ENCODE assay signal across 16 cellular contexts in genomic region chrX:78997870-78998558, GRCh38. TPM values are rescaled to one million over a fixed set of nuclear protein-coding genes. Genes with fewer than 3 reads are reported as not detected.
DNase-seq lines count a peak whose midpoint lies in the region; ATAC-seq and TF ChIP-seq lines count a peak whose summit lies in the region.
"Had no signal": no experiment of that assay in that cellular context is flagged by ENCODE, and none has a peak within 500 bp of the region (broad histone marks: within the 10 kb centered on the region; RNA-seq: fewer than 3 reads in every experiment).

No MANE protein-coding gene starts in this region.

- no peaks in the 10 kb centered on the region for H3K9me3 Mint-ChIP-seq in CD8-positive, alpha-beta T cell
- no peaks in the 10 kb centered on the region for H3K9me3 Mint-ChIP-seq in activated CD8-positive, alpha-beta T cell treated with anti-CD3 and anti-CD28 coated beads, Interleukin-2, amount 10 ng/mL, durations not matched to agents 7 days and 5 days (ENCODE audit: insufficient read depth)
- no peaks in the 10 kb centered on the region for H3K9me3 Mint-ChIP-seq in effector memory CD8-positive, alpha-beta T cell

- H3K27ac ChIP-seq in CD8-positive, alpha-beta T cell (ENCODE audit: low read depth, low read length), result no peak overlapping the region
- no peak overlapping the region for H3K27ac ChIP-seq in MM.1S (ENCODE audit: low read length)

- no peak overlapping the region for H3K4me2 ChIP-seq in MM.1S (ENCODE audit: low read depth, low read length)
- H3K4me2 ChIP-seq: SK-N-SH had no signal

- H2AFZ ChIP-seq in MM.1S (ENCODE audit: low read length), result no peak overlapping the region

- no peaks in the 10 kb centered on the region for H3K4me1 ChIP-seq in CD8-positive, alpha-beta T cell (ENCODE audit: insufficient read depth, low read length)
- peaks cover 4% of the 10 kb centered on the region; the same call in 1 of the 2 replicates for H3K4me1 ChIP-seq in MM.1S (ENCODE audit: low read length)
- H3K4me1 ChIP-seq: HAP-1 had no signal

- H3K36me3 Mint-ChIP-seq in CD8-positive, alpha-beta T cell, result no peaks in the 10 kb centered on the region
- H3K36me3 Mint-ChIP-seq in activated CD8-positive, alpha-beta T cell treated with anti-CD3 and anti-CD28 coated beads, Interleukin-2, amount 10 ng/mL, durations not matched to agents 7 days and 5 days (ENCODE audit: low read depth), result peaks cover 4% of the 10 kb centered on the region
- no peaks in the 10 kb centered on the region for H3K36me3 Mint-ChIP-seq in effector memory CD8-positive, alpha-beta T cell (ENCODE audit: insufficient read depth)

- no peak overlapping the region for H3K4me3 ChIP-seq in CD8-positive, alpha-beta T cell (ENCODE audit: low read depth, low read length)
- H3K4me3 ChIP-seq in MM.1S (ENCODE audit: low read length) (no peak overlapping the region), H7 (ENCODE audit: insufficient read depth, low read depth, low read length) (no peak overlapping the region)
- H3K4me3 ChIP-seq: HAP-1 had no signal

- no peaks in the 10 kb centered on the region for H3K9me3 ChIP-seq in CD8-positive, alpha-beta T cell (ENCODE audit: low read length)
- no peaks in the 10 kb centered on the region for H3K9me3 ChIP-seq in MM.1S (replicated peaks; ENCODE audit: insufficient read depth, low read length)
- H3K9me3 ChIP-seq: HAP-1, SK-N-SH had no signal

- peak; percentile 49 for ATAC-seq in CD8-positive, alpha-beta T cell
- no peak for ATAC-seq in activated CD8-positive, alpha-beta T cell treated with anti-CD3 and anti-CD28 coated beads, Interleukin-2, amount 10 ng/mL, durations not matched to agents 7 days and 5 days
- ATAC-seq in effector memory CD8-positive, alpha-beta T cell (replicated peaks), result peak; percentile 86
- no peak for ATAC-seq in GM18873 (IDR thresholded peaks at IDR 0.05; ENCODE audit: low FRiP score, unreplicated experiment)

- TF ChIP-seq CTCF in CD8-positive, alpha-beta T cell (IDR thresholded peaks at IDR 0.05), result no peak
- TF ChIP-seq CTCF in MM.1S (IDR thresholded peaks at IDR 0.05; ENCODE audit: low read length), result no peak

- H3K36me3 ChIP-seq in CD8-positive, alpha-beta T cell (ENCODE audit: insufficient read depth, low read length), result no peaks in the 10 kb centered on the region
- H3K36me3 ChIP-seq in MM.1S (replicated peaks; ENCODE audit: insufficient read depth, low read length), result no peaks in the 10 kb centered on the region
- no peaks in the 10 kb centered on the region for H3K36me3 ChIP-seq in H7 (replicated peaks; ENCODE audit: control insufficient read depth, insufficient read depth, low read length)
- H3K36me3 ChIP-seq: HAP-1 had no signal

- H3K4me1 Mint-ChIP-seq in CD8-positive, alpha-beta T cell (ENCODE audit: low read depth), result peaks cover 7% of the 10 kb centered on the region
- peaks cover 13% of the 10 kb centered on the region for H3K4me1 Mint-ChIP-seq in activated CD8-positive, alpha-beta T cell treated with anti-CD3 and anti-CD28 coated beads, Interleukin-2, amount 10 ng/mL, durations not matched to agents 7 days and 5 days (ENCODE audit: low read depth)
- peaks cover 4 to 9% of the 10 kb centered on the region in 2 donors for H3K4me1 Mint-ChIP-seq in effector memory CD8-positive, alpha-beta T cell (ENCODE audit: low read depth in 2 of 2)

- CTCF ChIA-PET in CD8-positive, alpha-beta T cell (lab: Charles Lee), result no interaction called here
- CTCF ChIA-PET in activated CD8-positive, alpha-beta T cell treated with anti-CD3 and anti-CD28 coated beads, Interleukin-2, amount 10 ng/mL, durations not matched to agents 7 days and 5 days (lab: Charles Lee), result no interaction called here

- no peak overlapping the region for H3K27ac Mint-ChIP-seq in CD8-positive, alpha-beta T cell
- H3K27ac Mint-ChIP-seq in activated CD8-positive, alpha-beta T cell treated with anti-CD3 and anti-CD28 coated beads, Interleukin-2, amount 10 ng/mL, durations not matched to agents 7 days and 5 days, result no peak overlapping the region
- H3K27ac Mint-ChIP-seq in effector memory CD8-positive, alpha-beta T cell, result no peak overlapping the region

- H3K27me3 Mint-ChIP-seq in CD8-positive, alpha-beta T cell (ENCODE audit: low read depth), result no peaks in the 10 kb centered on the region
- H3K27me3 Mint-ChIP-seq in activated CD8-positive, alpha-beta T cell treated with anti-CD3 and anti-CD28 coated beads, Interleukin-2, amount 10 ng/mL, durations not matched to agents 7 days and 5 days (ENCODE audit: low read depth), result no peaks in the 10 kb centered on the region
- H3K27me3 Mint-ChIP-seq in effector memory CD8-positive, alpha-beta T cell, result no peaks in the 10 kb centered on the region

- H4K20me1 ChIP-seq in MM.1S (ENCODE audit: insufficient read depth, low read length), result no peaks in the 10 kb centered on the region

- H3K79me2 ChIP-seq in MM.1S (ENCODE audit: low read length), result no peaks in the 10 kb centered on the region

- peak in 5 of 7 experiments; percentile 1 to 42 (median 13) for DNase-seq in CD8-positive, alpha-beta T cell
- DNase-seq in MM.1S (peak; percentile 59), NOMO-1 treated with dmso at 0.1 percent for 144 hours (lab: John Stamatoyannopoulos, UW; ENCODE audit: unreplicated experiment) (no peak), H7 (no peak), NCI-H2227 treated with DMSO at 0.1 percent for 48 hours (lab: John Stamatoyannopoulos, UW) (no peak)
- DNase-seq in activated CD8-positive, alpha-beta T cell treated with anti-CD3 and anti-CD28 coated beads, Interleukin-2, amount 10 ng/mL, durations not matched to agents 7 days and 5 days, result peak; percentile 49
- peak; percentile 2 to 17 (median 16) for DNase-seq in effector memory CD8-positive, alpha-beta T cell
- DNase-seq: effector CD8-positive, alpha-beta T cell; EL; foreskin fibroblast; retina; SK-N-SH had no signal

- H3K27me3 ChIP-seq in CD8-positive, alpha-beta T cell (ENCODE audit: insufficient read depth, low read length), result no peaks in the 10 kb centered on the region
- H3K27me3 ChIP-seq in MM.1S (replicated peaks; ENCODE audit: insufficient read depth, low read length) (no peaks in the 10 kb centered on the region), H7 (ENCODE audit: control insufficient read depth, insufficient read depth, low read length) (no peaks in the 10 kb centered on the region)

- peak overlapping the region; percentile 39 for H3K4me3 Mint-ChIP-seq in CD8-positive, alpha-beta T cell
- H3K4me3 Mint-ChIP-seq in activated CD8-positive, alpha-beta T cell treated with anti-CD3 and anti-CD28 coated beads, Interleukin-2, amount 10 ng/mL, durations not matched to agents 7 days and 5 days, result no peak overlapping the region
- peak overlapping the region; percentile 51 to 53 for H3K4me3 Mint-ChIP-seq in effector memory CD8-positive, alpha-beta T cell

- no peaks in the 10 kb centered on the region for H3K9me2 ChIP-seq in MM.1S (replicated peaks; ENCODE audit: insufficient read depth, low read length)
- H3K9me2 ChIP-seq: SK-N-SH had no signal

- no peaks in the 10 kb centered on the region for H3F3A ChIP-seq in MM.1S (ENCODE audit: insufficient read depth, low read length)

- H3K9ac ChIP-seq in MM.1S (ENCODE audit: low read length), result no peak overlapping the region
- H3K9ac ChIP-seq: SK-N-SH had no signal

- intact Hi-C loops in CD8-positive, alpha-beta T cell (cut with DNase I, micrococcal nuclease), result no loop called here

- POLR2A ChIA-PET in CD8-positive, alpha-beta T cell (lab: Charles Lee), result no interaction called here
- POLR2A ChIA-PET in activated CD8-positive, alpha-beta T cell treated with anti-CD3 and anti-CD28 coated beads, Interleukin-2, amount 10 ng/mL, durations not matched to agents 7 days and 5 days (lab: Charles Lee), result no interaction called here

RNA-seq across cellular contexts. Expression of gene P2RY10, which starts 52.8 kb away (rescaled TPM):
- total RNA-seq in CD8-positive, alpha-beta T cell, result 10 to 100 TPM; 76.1 to 81.2 TPM
- total RNA-seq in activated CD8-positive, alpha-beta T cell treated with anti-CD3 and anti-CD28 coated beads, Interleukin-2, amount 10 ng/mL, durations not matched to agents 7 days and 5 days, result 10 to 100 TPM; 48.8 to 49.8 TPM
- total RNA-seq in H7 (2014; rRNA removed; shearing (Covaris generic)), result not detected in 2 replicates
- total RNA-seq: M059J, myocyte had no signal

Comparison
In these comparisons a context has a peak if more than half of its experiments do, and no peak if none do; other contexts are left out.
1. ATAC-seq: peak in CD8-positive, alpha-beta T cell (single experiment) and effector memory CD8-positive, alpha-beta T cell (single experiment); none in activated CD8-positive, alpha-beta T cell treated with anti-CD3 and anti-CD28 coated beads, Interleukin-2, amount 10 ng/mL, durations not matched to agents 7 days and 5 days (single experiment) and GM18873 (single experiment).
2. DNase-seq: peak in CD8-positive, alpha-beta T cell (5 of 7), MM.1S (single experiment), activated CD8-positive, alpha-beta T cell treated with anti-CD3 and anti-CD28 coated beads, Interleukin-2, amount 10 ng/mL, durations not matched to agents 7 days and 5 days (single experiment) and effector memory CD8-positive, alpha-beta T cell (3 of 3); none in NOMO-1 treated with dmso at 0.1 percent for 144 hours (single experiment), H7 (single experiment) and NCI-H2227 treated with DMSO at 0.1 percent for 48 hours (single experiment).
3. RNA of gene P2RY10, which starts 52.8 kb away (total RNA-seq): 76.1 to 81.2 TPM in CD8-positive, alpha-beta T cell and 48.8 to 49.8 TPM in activated CD8-positive, alpha-beta T cell treated with anti-CD3 and anti-CD28 coated beads, Interleukin-2, amount 10 ng/mL, durations not matched to agents 7 days and 5 days; not detected in H7; every median in the first group is over 10 times any median in the second.